Comparison of ENCODE assay signal across 1 cellular context in the genomic region with DNA sequence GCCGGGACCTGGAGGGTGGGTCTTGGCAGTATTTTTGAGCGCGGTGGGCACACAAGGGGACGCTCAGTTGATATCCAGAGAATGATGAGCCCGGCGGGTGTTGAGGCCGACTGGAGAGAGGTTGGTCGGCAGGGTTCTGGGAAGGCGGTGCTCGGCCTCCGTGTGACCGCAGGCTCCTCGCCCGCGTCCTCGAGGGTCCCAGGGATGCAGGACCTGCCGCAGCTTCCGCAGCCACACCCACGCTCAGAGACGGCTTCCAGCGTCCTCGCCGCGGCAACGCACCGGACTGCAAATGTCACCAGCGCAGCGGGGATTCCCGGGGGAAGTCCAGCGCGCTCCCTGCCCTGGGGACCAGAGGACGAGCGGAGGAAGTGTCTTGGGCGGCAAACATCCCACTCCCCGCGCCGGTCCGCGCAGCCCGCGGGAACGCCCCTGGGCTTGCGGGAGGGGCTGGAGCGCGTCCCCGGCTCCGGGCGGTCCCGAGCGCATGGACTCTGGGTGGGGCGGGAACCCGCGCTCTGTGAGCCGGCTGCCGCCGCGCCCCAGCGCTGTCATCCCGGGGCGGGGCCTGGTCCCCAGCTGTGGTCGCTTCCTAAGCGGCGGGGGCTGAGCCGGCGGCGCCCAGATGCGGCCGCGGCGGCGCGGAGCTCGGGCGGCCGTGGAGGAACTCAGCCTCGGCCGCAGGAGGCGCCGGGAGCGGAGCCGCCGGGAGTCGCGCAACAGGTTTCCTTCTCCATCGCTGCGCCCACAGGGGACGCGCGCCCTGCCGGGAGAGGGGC.
A peak's percentile ranks its signal among the peaks of the same experiment; 100 is the strongest.
TF ChIP-seq lines count a peak whose summit lies in the region.

Gene STX11 (plus strand): TSS at position 624 of the 779 bp plus-strand sequence. CDS start 36,111 bp downstream, outside the sequence.

TF ChIP-seq in HepG2, 621 proteins besides CTCF, POLR2A, EP300 and RAD21 (continued from another document and continues in another):
- TF ChIP-seq ZBTB40 (IDR thresholded peaks at IDR 0.05) (no peak), ZBTB40 (CRISPR knock-in tag; IDR thresholded peaks at IDR 0.05) (peak; percentile 36; the same call in 1 of the 2 replicates), KLF9 (CRISPR knock-in tag; IDR thresholded peaks at IDR 0.05; ENCODE audit: low read depth) (no peak), ZNF382 (CRISPR knock-in tag; IDR thresholded peaks at IDR 0.05; ENCODE audit: borderline replicate concordance) (no peak), ZNF703 (CRISPR knock-in tag; IDR thresholded peaks at IDR 0.05; ENCODE audit: borderline replicate concordance) (no peak), NFE2L1 (CRISPR knock-in tag; IDR thresholded peaks at IDR 0.05; ENCODE audit: borderline replicate concordance) (no peak), BRD4 (CRISPR knock-in tag; IDR thresholded peaks at IDR 0.05) (no peak), MLXIP (CRISPR knock-in tag; IDR thresholded peaks at IDR 0.05; ENCODE audit: borderline replicate concordance) (no peak), ZNF256 (CRISPR knock-in tag; conservative IDR thresholded peaks at IDR 0.05) (no peak), HDAC6 (IDR thresholded peaks at IDR 0.05; ENCODE audit: low read depth, low read length) (peak; percentile 72; the same call in 1 of the 2 replicates), FOXK2 (IDR thresholded peaks at IDR 0.05) (no peak), ZFP36 (IDR thresholded peaks at IDR 0.05; ENCODE audit: borderline replicate concordance, low read depth, low read length, partially characterized antibody) (no peak), MTERF4 (CRISPR knock-in tag; IDR thresholded peaks at IDR 0.05) (no peak), NRL (CRISPR knock-in tag; IDR thresholded peaks at IDR 0.05; ENCODE audit: borderline replicate concordance) (no peak; the same call in 1 of the 2 replicates), JDP2 (CRISPR knock-in tag; IDR thresholded peaks at IDR 0.05; ENCODE audit: borderline replicate concordance) (no peak), ZNF619 (CRISPR knock-in tag; IDR thresholded peaks at IDR 0.05) (no peak), ZNF496 (CRISPR knock-in tag; IDR thresholded peaks at IDR 0.05; ENCODE audit: insufficient replicate concordance) (no peak), ZSCAN22 (CRISPR knock-in tag; IDR thresholded peaks at IDR 0.05) (no peak), GABPB1 (CRISPR knock-in tag; IDR thresholded peaks at IDR 0.05) (peak; percentile 39; the same call in 1 of the 2 replicates), TMF1 (CRISPR knock-in tag; IDR thresholded peaks at IDR 0.05; ENCODE audit: low read depth) (no peak), HMGA1 (CRISPR knock-in tag; conservative IDR thresholded peaks at IDR 0.05) (no peak), ZFP36L2 (CRISPR knock-in tag; IDR thresholded peaks at IDR 0.05) (no peak), ZBTB7A (CRISPR knock-in tag; IDR thresholded peaks at IDR 0.05) (0 out of 2 replicates have a peak, but pooled peaks have one; percentile 43), ZBTB8A (CRISPR knock-in tag; IDR thresholded peaks at IDR 0.05; ENCODE audit: borderline replicate concordance, low read depth) (no peak), ZNF552 (CRISPR knock-in tag; IDR thresholded peaks at IDR 0.05; ENCODE audit: borderline replicate concordance) (no peak), ZNF143 (CRISPR knock-in tag; IDR thresholded peaks at IDR 0.05) (no peak), SMYD3 (CRISPR knock-in tag; IDR thresholded peaks at IDR 0.05) (no peak), TP53 (CRISPR knock-in tag; conservative IDR thresholded peaks at IDR 0.05) (no peak), ZNF142 (CRISPR knock-in tag; IDR thresholded peaks at IDR 0.05) (peak; percentile 82; the same call in 1 of the 2 replicates)
- TF ChIP-seq, protein P1, sequence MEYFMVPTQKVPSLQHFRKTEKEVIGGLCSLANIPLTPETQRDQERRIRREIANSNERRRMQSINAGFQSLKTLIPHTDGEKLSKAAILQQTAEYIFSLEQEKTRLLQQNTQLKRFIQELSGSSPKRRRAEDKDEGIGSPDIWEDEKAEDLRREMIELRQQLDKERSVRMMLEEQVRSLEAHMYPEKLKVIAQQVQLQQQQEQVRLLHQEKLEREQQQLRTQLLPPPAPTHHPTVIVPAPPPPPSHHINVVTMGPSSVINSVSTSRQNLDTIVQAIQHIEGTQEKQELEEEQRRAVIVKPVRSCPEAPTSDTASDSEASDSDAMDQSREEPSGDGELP (IDR thresholded peaks at IDR 0.05; ENCODE audit: borderline replicate concordance, low read depth): peak; percentile 20; the same call in 1 of the 2 replicates
- TF ChIP-seq, protein P2, sequence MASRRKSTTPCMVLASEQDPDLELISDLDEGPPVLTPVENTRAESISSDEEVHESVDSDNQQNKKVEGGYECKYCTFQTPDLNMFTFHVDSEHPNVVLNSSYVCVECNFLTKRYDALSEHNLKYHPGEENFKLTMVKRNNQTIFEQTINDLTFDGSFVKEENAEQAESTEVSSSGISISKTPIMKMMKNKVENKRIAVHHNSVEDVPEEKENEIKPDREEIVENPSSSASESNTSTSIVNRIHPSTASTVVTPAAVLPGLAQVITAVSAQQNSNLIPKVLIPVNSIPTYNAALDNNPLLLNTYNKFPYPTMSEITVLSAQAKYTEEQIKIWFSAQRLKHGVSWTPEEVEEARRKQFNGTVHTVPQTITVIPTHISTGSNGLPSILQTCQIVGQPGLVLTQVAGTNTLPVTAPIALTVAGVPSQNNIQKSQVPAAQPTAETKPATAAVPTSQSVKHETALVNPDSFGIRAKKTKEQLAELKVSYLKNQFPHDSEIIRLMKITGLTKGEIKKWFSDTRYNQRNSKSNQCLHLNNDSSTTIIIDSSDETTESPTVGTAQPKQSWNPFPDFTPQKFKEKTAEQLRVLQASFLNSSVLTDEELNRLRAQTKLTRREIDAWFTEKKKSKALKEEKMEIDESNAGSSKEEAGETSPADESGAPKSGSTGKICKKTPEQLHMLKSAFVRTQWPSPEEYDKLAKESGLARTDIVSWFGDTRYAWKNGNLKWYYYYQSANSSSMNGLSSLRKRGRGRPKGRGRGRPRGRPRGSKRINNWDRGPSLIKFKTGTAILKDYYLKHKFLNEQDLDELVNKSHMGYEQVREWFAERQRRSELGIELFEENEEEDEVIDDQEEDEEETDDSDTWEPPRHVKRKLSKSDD (CRISPR knock-in tag; IDR thresholded peaks at IDR 0.05; ENCODE audit: low read depth): no peak
